In the genomic region with DNA sequence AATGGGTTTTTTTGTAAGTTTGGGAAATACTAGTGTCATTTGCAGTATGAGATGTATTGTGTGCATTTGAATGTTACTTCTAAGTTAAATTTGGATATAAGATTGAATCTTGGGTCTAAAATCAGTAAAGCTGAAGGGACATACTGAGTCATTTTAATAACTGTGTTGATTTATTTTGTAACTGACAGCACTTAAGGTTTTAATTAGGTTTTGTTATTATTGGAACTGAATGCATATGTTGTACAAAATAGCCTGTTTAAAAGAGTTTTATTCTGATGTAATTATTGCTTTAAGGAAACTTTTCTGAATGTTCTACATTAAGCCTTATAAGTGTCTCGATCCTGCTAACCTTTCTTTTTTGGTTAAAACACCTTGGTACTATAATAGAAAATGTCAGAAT, we compare ENCODE assay signal across 22 cellular contexts.
"Had no signal": no experiment of that assay in that cellular context is flagged by ENCODE, and none has a peak within 500 bp of the region (broad histone marks: within the 10 kb centered on the region; RNA-seq: fewer than 3 reads in every experiment).

No MANE protein-coding gene starts in this region.

- H3K4me3 ChIP-seq: heart right ventricle, lower lobe of right lung, mucosa of descending colon, right lobe of liver, thoracic aorta, tibial nerve, upper lobe of left lung, uterus had no signal

- H3K27ac ChIP-seq: heart right ventricle, lower lobe of right lung, neutrophil, parathyroid adenoma, right lobe of liver, thoracic aorta, tibial nerve, upper lobe of left lung, uterus had no signal

- ATAC-seq: heart right ventricle; left ventricle myocardium superior; lower lobe of right lung; mucosa of descending colon; natural killer cell treated with Interleukin-12 subunit alpha and Interleukin-12 subunit beta and Interleukin-15 and Interleukin-18, amount 100 ng/mL, for 72 hours; right lobe of liver; stimulated activated naive B cell treated with anti-CD40 and anti-IgM and Interleukin-4, amounts not matched to agents 10 μg/mL and 1 μg/mL and 100 μg/mL, for 72 hours had no signal

- H3K27me3 ChIP-seq: heart right ventricle, neutrophil, right lobe of liver, tibial nerve, upper lobe of left lung, uterus had no signal

- FAIRE-seq: small intestine had no signal

- H3K4me1 ChIP-seq: lower lobe of right lung, parathyroid adenoma, right lobe of liver, uterus had no signal

- DNase-seq: cortex of kidney; foreskin melanocyte; glutamatergic neuron; heart right ventricle; hippocampal formation; islet precursor cell; left ventricle myocardium superior; lower lobe of right lung; mucosa of descending colon; naive B cell; right lobe of liver; small intestine; stimulated activated CD4-positive, alpha-beta T cell treated with anti-CD3 and anti-CD28 coated beads, Interleukin-15, amount 100 ng/mL, for 24 hours; stimulated activated CD4-positive, alpha-beta T cell treated with anti-CD3 and anti-CD28 coated beads, Interleukin-2, amount 100 ng/mL, for 48 hours; stimulated activated naive B cell treated with anti-CD40 and anti-IgM and Interleukin-4, amounts not matched to agents 10 μg/mL and 1 μg/mL and 100 μg/mL, for 72 hours; upper lobe of left lung; uterus had no signal

- H3K36me3 ChIP-seq: heart right ventricle, lower lobe of right lung, neutrophil, right lobe of liver, thoracic aorta, tibial nerve, upper lobe of left lung, uterus had no signal

- H3K9me3 ChIP-seq: lower lobe of right lung, mucosa of descending colon, neutrophil, right lobe of liver, thoracic aorta, tibial nerve, upper lobe of left lung, uterus had no signal
